In genomic region chr9:134497283-134497860, GRCh38 we compare ENCODE assay signal across 15 cellular contexts.
"Had no signal": no experiment of that assay in that cellular context is flagged by ENCODE, and none has a peak within 500 bp of the region (broad histone marks: within the 10 kb centered on the region; RNA-seq: fewer than 3 reads in every experiment).

No MANE protein-coding gene starts in this region.

- H3K79me2 ChIP-seq: parathyroid adenoma had no signal

- H3K36me3 ChIP-seq: cardiac muscle cell, esophagus muscularis mucosa, left ventricle myocardium inferior, tibial artery, uterus had no signal

- DNase-seq: activated CD4-positive, alpha-beta memory T cell treated with anti-CD3 and anti-CD28 coated beads, Interleukin-2, amount 10 ng/mL, durations not matched to agents 7 days and 5 days; activated CD4-positive, alpha-beta T cell treated with anti-CD3 and anti-CD28 coated beads for 1 hour; activated naive CD8-positive, alpha-beta T cell treated with anti-CD3 and anti-CD28 coated beads, Interleukin-2, amount 50 U/mL, for 24 hours; foreskin keratinocyte; left ventricle myocardium inferior; mesendoderm; small intestine; uterus had no signal

- FAIRE-seq: colon, islet of Langerhans, small intestine had no signal

- H3K4me1 Mint-ChIP-seq: activated CD4-positive, alpha-beta memory T cell treated with anti-CD3 and anti-CD28 coated beads, Interleukin-2, amount 10 ng/mL, durations not matched to agents 7 days and 5 days; activated naive CD8-positive, alpha-beta T cell treated with anti-CD3 and anti-CD28 coated beads, Interleukin-2, amount 50 U/mL, for 24 hours had no signal

- H3K27ac ChIP-seq: cardiac muscle cell, esophagus muscularis mucosa, foreskin keratinocyte, left ventricle myocardium inferior, parathyroid adenoma, tibial artery, uterus had no signal

- H2AFZ ChIP-seq: parathyroid adenoma had no signal

- H3K9me3 Mint-ChIP-seq: activated CD4-positive, alpha-beta memory T cell treated with anti-CD3 and anti-CD28 coated beads, Interleukin-2, amount 10 ng/mL, durations not matched to agents 7 days and 5 days; activated naive CD8-positive, alpha-beta T cell treated with anti-CD3 and anti-CD28 coated beads, Interleukin-2, amount 50 U/mL, for 24 hours; T-helper 2 cell treated with Interferon-gamma antibody and Interleukin-4, amounts not matched to agents 5 μg/mL and 100 μg/mL, for 36 hours had no signal

- H3K27ac Mint-ChIP-seq: activated CD4-positive, alpha-beta memory T cell treated with anti-CD3 and anti-CD28 coated beads, Interleukin-2, amount 10 ng/mL, durations not matched to agents 7 days and 5 days; activated naive CD8-positive, alpha-beta T cell treated with anti-CD3 and anti-CD28 coated beads, Interleukin-2, amount 50 U/mL, for 24 hours; T-helper 2 cell treated with Interferon-gamma antibody and Interleukin-4, amounts not matched to agents 5 μg/mL and 100 μg/mL, for 36 hours had no signal

- H3K4me3 Mint-ChIP-seq: activated CD4-positive, alpha-beta memory T cell treated with anti-CD3 and anti-CD28 coated beads, Interleukin-2, amount 10 ng/mL, durations not matched to agents 7 days and 5 days; activated naive CD8-positive, alpha-beta T cell treated with anti-CD3 and anti-CD28 coated beads, Interleukin-2, amount 50 U/mL, for 24 hours; T-helper 2 cell treated with Interferon-gamma antibody and Interleukin-4, amounts not matched to agents 5 μg/mL and 100 μg/mL, for 36 hours had no signal

- H3K9me3 ChIP-seq: esophagus muscularis mucosa, left ventricle myocardium inferior, tibial artery, uterus had no signal

- H3K4me1 ChIP-seq: foreskin keratinocyte, parathyroid adenoma, tibial artery had no signal

- H3K4me3 ChIP-seq: cardiac muscle cell, esophagus muscularis mucosa, left ventricle myocardium inferior, tibial artery, uterus had no signal

- ATAC-seq: activated naive CD8-positive, alpha-beta T cell treated with anti-CD3 and anti-CD28 coated beads, Interleukin-2, amount 50 U/mL, for 24 hours; foreskin keratinocyte had no signal
